Comparison of ENCODE assay signal across 8 cellular contexts in genomic region chr10:688621-689426, GRCh38. TPM values are rescaled to one million over a fixed set of nuclear protein-coding genes. Genes with fewer than 3 reads are reported as not detected.
DNase-seq lines count a peak whose midpoint lies in the region; ATAC-seq, FAIRE-seq and TF ChIP-seq lines count a peak whose summit lies in the region.

No MANE protein-coding gene starts in this region.

- H3K36me3 ChIP-seq in neuron (ENCODE audit: insufficient read depth, low read length) = no peaks in the 10 kb centered on the region

- H3K9me3 ChIP-seq in neuron (ENCODE audit: low read length) = no peaks in the 10 kb centered on the region

- peak; percentile 61 for DNase-seq in ELF-1 (ENCODE audit: low read depth, low spot score)
- peak; percentile 50 for DNase-seq in RPMI8226
- peak; percentile 52 for DNase-seq in fibroblast of villous mesenchyme (ENCODE audit: low read depth)
- DNase-seq in GM12891 (ENCODE audit: insufficient read length, low spot score) = no peak
- DNase-seq in activated CD4-positive, CD25-positive, alpha-beta regulatory T cell (lab: John Stamatoyannopoulos, UW) = no peak
- DNase-seq in activated CD4-positive, CD25-positive, alpha-beta regulatory T cell treated with anti-CD3 and anti-CD28 coated beads, Interleukin-2, amount 50 U/mL, for 72 hours = no peak

- no peak for TF ChIP-seq POLR2A in GM12891 (IDR thresholded peaks at IDR 0.05; ENCODE audit: low read depth, low read length)

- no peaks in the 10 kb centered on the region for H3K27me3 ChIP-seq in neuron (ENCODE audit: insufficient read depth, low read length)

- H3K4me3 ChIP-seq in fibroblast of villous mesenchyme (ENCODE audit: low read depth, low read length) (peak overlapping the region; percentile 67), neuron (ENCODE audit: low read length) (peak overlapping the region; percentile 84)

- no peak for ATAC-seq in HG02885 (IDR thresholded peaks at IDR 0.05; ENCODE audit: poor library complexity, unreplicated experiment)

- H3K4me1 ChIP-seq in neuron (ENCODE audit: insufficient read depth, low read length) = peaks cover 20% of the 10 kb centered on the region

- peak overlapping the region; percentile 56 for H2AFZ ChIP-seq in neuron (ENCODE audit: low read depth, low read length)

- no peak for FAIRE-seq in GM12891 (lab: Jason Lieb, UNC)

- no peak for TF ChIP-seq CTCF in fibroblast of villous mesenchyme (IDR thresholded peaks at IDR 0.05; ENCODE audit: insufficient read depth, low read depth, low read length)

TF ChIP-seq in GM12891, 5 proteins besides CTCF, POLR2A, EP300 and RAD21:
- no peak for TF ChIP-seq POLR2AphosphoS5 (IDR thresholded peaks at IDR 0.05; ENCODE audit: low read depth, low read length)
- TF ChIP-seq PAX5 (IDR thresholded peaks at IDR 0.05; ENCODE audit: insufficient read depth, low read length, severe bottlenecking) = no peak
- TF ChIP-seq SPI1 (IDR thresholded peaks at IDR 0.05; ENCODE audit: low read depth, low read length) = no peak
- no peak for TF ChIP-seq POU2F2 (IDR thresholded peaks at IDR 0.05; ENCODE audit: low read depth, low read length)
- TF ChIP-seq TAF1 (IDR thresholded peaks at IDR 0.05; ENCODE audit: low read depth, low read length) = no peak
TF ChIP-seq in GM12891: peak in this region for 0.

RNA-seq across cellular contexts. Expression of gene DIP2C, which starts 0.6 kb away (rescaled TPM):
- 18.7 and 19.9 TPM in 2 replicates for total RNA-seq in fibroblast of villous mesenchyme
- 1.5 TPM for polyA plus RNA-seq in GM12891 (2012; ENCODE audit: low read depth, missing spikeins)

Comparison
In these comparisons a context has a peak if more than half of its experiments do, and no peak if none do; other contexts are left out.
1. DNase-seq: peak in ELF-1 (single experiment), RPMI8226 (single experiment) and fibroblast of villous mesenchyme (single experiment); none in GM12891 (single experiment), activated CD4-positive, CD25-positive, alpha-beta regulatory T cell (0 of 4) and activated CD4-positive, CD25-positive, alpha-beta regulatory T cell treated with anti-CD3 and anti-CD28 coated beads, Interleukin-2, amount 50 U/mL, for 72 hours (single experiment).